Comparison of ENCODE assay signal across 1 cellular context in genomic region chr14:23379331-23380196, GRCh38.
TF ChIP-seq lines count a peak whose summit lies in the region.

No MANE protein-coding gene starts in this region.

TF ChIP-seq in HepG2, 621 proteins besides CTCF, POLR2A, EP300 and RAD21 (continued from another document and continues in another):
- TF ChIP-seq, protein P1, sequence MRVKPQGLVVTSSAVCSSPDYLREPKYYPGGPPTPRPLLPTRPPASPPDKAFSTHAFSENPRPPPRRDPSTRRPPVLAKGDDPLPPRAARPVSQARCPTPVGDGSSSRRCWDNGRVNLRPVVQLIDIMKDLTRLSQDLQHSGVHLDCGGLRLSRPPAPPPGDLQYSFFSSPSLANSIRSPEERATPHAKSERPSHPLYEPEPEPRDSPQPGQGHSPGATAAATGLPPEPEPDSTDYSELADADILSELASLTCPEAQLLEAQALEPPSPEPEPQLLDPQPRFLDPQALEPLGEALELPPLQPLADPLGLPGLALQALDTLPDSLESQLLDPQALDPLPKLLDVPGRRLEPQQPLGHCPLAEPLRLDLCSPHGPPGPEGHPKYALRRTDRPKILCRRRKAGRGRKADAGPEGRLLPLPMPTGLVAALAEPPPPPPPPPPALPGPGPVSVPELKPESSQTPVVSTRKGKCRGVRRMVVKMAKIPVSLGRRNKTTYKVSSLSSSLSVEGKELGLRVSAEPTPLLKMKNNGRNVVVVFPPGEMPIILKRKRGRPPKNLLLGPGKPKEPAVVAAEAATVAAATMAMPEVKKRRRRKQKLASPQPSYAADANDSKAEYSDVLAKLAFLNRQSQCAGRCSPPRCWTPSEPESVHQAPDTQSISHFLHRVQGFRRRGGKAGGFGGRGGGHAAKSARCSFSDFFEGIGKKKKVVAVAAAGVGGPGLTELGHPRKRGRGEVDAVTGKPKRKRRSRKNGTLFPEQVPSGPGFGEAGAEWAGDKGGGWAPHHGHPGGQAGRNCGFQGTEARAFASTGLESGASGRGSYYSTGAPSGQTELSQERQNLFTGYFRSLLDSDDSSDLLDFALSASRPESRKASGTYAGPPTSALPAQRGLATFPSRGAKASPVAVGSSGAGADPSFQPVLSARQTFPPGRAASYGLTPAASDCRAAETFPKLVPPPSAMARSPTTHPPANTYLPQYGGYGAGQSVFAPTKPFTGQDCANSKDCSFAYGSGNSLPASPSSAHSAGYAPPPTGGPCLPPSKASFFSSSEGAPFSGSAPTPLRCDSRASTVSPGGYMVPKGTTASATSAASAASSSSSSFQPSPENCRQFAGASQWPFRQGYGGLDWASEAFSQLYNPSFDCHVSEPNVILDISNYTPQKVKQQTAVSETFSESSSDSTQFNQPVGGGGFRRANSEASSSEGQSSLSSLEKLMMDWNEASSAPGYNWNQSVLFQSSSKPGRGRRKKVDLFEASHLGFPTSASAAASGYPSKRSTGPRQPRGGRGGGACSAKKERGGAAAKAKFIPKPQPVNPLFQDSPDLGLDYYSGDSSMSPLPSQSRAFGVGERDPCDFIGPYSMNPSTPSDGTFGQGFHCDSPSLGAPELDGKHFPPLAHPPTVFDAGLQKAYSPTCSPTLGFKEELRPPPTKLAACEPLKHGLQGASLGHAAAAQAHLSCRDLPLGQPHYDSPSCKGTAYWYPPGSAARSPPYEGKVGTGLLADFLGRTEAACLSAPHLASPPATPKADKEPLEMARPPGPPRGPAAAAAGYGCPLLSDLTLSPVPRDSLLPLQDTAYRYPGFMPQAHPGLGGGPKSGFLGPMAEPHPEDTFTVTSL (CRISPR knock-in tag; IDR thresholded peaks at IDR 0.05; ENCODE audit: borderline replicate concordance), result no peak
- TF ChIP-seq MTA1 (CRISPR knock-in tag; IDR thresholded peaks at IDR 0.05; ENCODE audit: borderline replicate concordance), result no peak
- no peak for TF ChIP-seq MED1 (CRISPR knock-in tag; IDR thresholded peaks at IDR 0.05)
- TF ChIP-seq, protein P2, sequence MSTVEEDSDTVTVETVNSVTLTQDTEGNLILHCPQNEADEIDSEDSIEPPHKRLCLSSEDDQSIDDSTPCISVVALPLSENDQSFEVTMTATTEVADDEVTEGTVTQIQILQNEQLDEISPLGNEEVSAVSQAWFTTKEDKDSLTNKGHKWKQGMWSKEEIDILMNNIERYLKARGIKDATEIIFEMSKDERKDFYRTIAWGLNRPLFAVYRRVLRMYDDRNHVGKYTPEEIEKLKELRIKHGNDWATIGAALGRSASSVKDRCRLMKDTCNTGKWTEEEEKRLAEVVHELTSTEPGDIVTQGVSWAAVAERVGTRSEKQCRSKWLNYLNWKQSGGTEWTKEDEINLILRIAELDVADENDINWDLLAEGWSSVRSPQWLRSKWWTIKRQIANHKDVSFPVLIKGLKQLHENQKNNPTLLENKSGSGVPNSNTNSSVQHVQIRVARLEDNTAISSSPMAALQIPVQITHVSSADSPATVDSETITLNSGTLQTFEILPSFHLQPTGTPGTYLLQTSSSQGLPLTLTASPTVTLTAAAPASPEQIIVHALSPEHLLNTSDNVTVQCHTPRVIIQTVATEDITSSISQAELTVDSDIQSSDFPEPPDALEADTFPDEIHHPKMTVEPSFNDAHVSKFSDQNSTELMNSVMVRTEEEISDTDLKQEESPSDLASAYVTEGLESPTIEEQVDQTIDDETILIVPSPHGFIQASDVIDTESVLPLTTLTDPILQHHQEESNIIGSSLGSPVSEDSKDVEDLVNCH (CRISPR knock-in tag; IDR thresholded peaks at IDR 0.05), result no peak
- no peak for TF ChIP-seq AGO2 (optimal IDR thresholded peaks at IDR 0.05; ENCODE audit: low read depth, low read length)
- TF ChIP-seq ZNF672 (CRISPR knock-in tag; IDR thresholded peaks at IDR 0.05), result no peak
- TF ChIP-seq ZNF75D (CRISPR knock-in tag; IDR thresholded peaks at IDR 0.05; ENCODE audit: borderline replicate concordance), result no peak
- TF ChIP-seq FOXO1 (CRISPR knock-in tag; IDR thresholded peaks at IDR 0.05), result peak; percentile 58; the same call in 1 of the 2 replicates
- peak; percentile 37; the same call in 1 of the 2 replicates for TF ChIP-seq MXD3 (CRISPR knock-in tag; IDR thresholded peaks at IDR 0.05)
- TF ChIP-seq MED8 (CRISPR knock-in tag; IDR thresholded peaks at IDR 0.05; ENCODE audit: insufficient replicate concordance), result no peak
- no peak for TF ChIP-seq PCBP1 (IDR thresholded peaks at IDR 0.05; ENCODE audit: borderline replicate concordance, low read depth, low read length)
- 0 out of 2 replicates have a peak, but pooled peaks have one; percentile 64 for TF ChIP-seq BCL3 (CRISPR knock-in tag; IDR thresholded peaks at IDR 0.05)
- TF ChIP-seq PAX8 (CRISPR knock-in tag; IDR thresholded peaks at IDR 0.05; ENCODE audit: borderline replicate concordance), result 0 out of 2 replicates have a peak, but pooled peaks have one; percentile 73
- TF ChIP-seq ZNF138 (CRISPR knock-in tag; IDR thresholded peaks at IDR 0.05; ENCODE audit: low read depth), result no peak
- TF ChIP-seq RORA (CRISPR knock-in tag; IDR thresholded peaks at IDR 0.05), result no peak
- no peak for TF ChIP-seq ZKSCAN1 (IDR thresholded peaks at IDR 0.05; ENCODE audit: low read length)
- TF ChIP-seq ZNF205 (CRISPR knock-in tag; IDR thresholded peaks at IDR 0.05), result peak; percentile 75; the same call in 1 of the 2 replicates
- 0 out of 2 replicates have a peak, but pooled peaks have one; percentile 24 for TF ChIP-seq KDM1A (CRISPR knock-in tag; IDR thresholded peaks at IDR 0.05)
- TF ChIP-seq TFDP2 (CRISPR knock-in tag; IDR thresholded peaks at IDR 0.05), result 0 out of 2 replicates have a peak, but pooled peaks have one; percentile 28
- no peak for TF ChIP-seq TMF1 (CRISPR knock-in tag; IDR thresholded peaks at IDR 0.05; ENCODE audit: low read depth)
- TF ChIP-seq FOXA3 (CRISPR knock-in tag; IDR thresholded peaks at IDR 0.05), result peak; percentile 57
- peak; percentile 63; the same call in 1 of the 2 replicates for TF ChIP-seq CBX5 (CRISPR knock-in tag; IDR thresholded peaks at IDR 0.05; ENCODE audit: borderline replicate concordance)
- no peak for TF ChIP-seq SP140L (CRISPR knock-in tag; IDR thresholded peaks at IDR 0.05; ENCODE audit: borderline replicate concordance)
- TF ChIP-seq KAT8 (CRISPR knock-in tag; IDR thresholded peaks at IDR 0.05), result no peak
- TF ChIP-seq ZFP91 (CRISPR knock-in tag; IDR thresholded peaks at IDR 0.05; ENCODE audit: borderline replicate concordance), result no peak; the same call in none of the 2 replicates
- TF ChIP-seq SALL1 (CRISPR knock-in tag; IDR thresholded peaks at IDR 0.05), result peak; percentile 86
- TF ChIP-seq HINFP (CRISPR knock-in tag; IDR thresholded peaks at IDR 0.05; ENCODE audit: low read depth), result peak; percentile 79; the same call in 1 of the 2 replicates
- no peak for TF ChIP-seq GZF1 (CRISPR knock-in tag; IDR thresholded peaks at IDR 0.05)
- no peak for TF ChIP-seq ZNF343 (CRISPR knock-in tag; IDR thresholded peaks at IDR 0.05)
- no peak for TF ChIP-seq AGO1 (IDR thresholded peaks at IDR 0.05; ENCODE audit: low read depth, low read length, poor library complexity, severe bottlenecking)
- TF ChIP-seq ZNF207 (IDR thresholded peaks at IDR 0.05; ENCODE audit: borderline replicate concordance), result no peak
- TF ChIP-seq, protein P3, sequence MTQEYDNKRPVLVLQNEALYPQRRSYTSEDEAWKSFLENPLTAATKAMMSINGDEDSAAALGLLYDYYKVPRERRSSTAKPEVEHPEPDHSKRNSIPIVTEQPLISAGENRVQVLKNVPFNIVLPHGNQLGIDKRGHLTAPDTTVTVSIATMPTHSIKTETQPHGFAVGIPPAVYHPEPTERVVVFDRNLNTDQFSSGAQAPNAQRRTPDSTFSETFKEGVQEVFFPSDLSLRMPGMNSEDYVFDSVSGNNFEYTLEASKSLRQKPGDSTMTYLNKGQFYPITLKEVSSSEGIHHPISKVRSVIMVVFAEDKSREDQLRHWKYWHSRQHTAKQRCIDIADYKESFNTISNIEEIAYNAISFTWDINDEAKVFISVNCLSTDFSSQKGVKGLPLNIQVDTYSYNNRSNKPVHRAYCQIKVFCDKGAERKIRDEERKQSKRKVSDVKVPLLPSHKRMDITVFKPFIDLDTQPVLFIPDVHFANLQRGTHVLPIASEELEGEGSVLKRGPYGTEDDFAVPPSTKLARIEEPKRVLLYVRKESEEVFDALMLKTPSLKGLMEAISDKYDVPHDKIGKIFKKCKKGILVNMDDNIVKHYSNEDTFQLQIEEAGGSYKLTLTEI (CRISPR knock-in tag; conservative IDR thresholded peaks at IDR 0.05), result no peak
- TF ChIP-seq ZNF841 (CRISPR knock-in tag; IDR thresholded peaks at IDR 0.05; ENCODE audit: borderline replicate concordance), result no peak
- TF ChIP-seq MAX (IDR thresholded peaks at IDR 0.05), result peak; percentile 56; the same call in 1 of the 2 replicates
- TF ChIP-seq CREB1 (IDR thresholded peaks at IDR 0.05), result no peak
- no peak for TF ChIP-seq CREB1 (CRISPR knock-in tag; IDR thresholded peaks at IDR 0.05)
- TF ChIP-seq E2F5 (CRISPR knock-in tag; conservative IDR thresholded peaks at IDR 0.05), result no peak
- TF ChIP-seq RFX5 (IDR thresholded peaks at IDR 0.05; ENCODE audit: low read depth, low read length), result no peak
- TF ChIP-seq ZC3H4 (CRISPR knock-in tag; IDR thresholded peaks at IDR 0.05; ENCODE audit: borderline replicate concordance), result no peak
- no peak for TF ChIP-seq ATAD3A (CRISPR knock-in tag; IDR thresholded peaks at IDR 0.05)
- TF ChIP-seq ZXDC (CRISPR knock-in tag; IDR thresholded peaks at IDR 0.05), result no peak
- peak; percentile 38 for TF ChIP-seq CBX1 (IDR thresholded peaks at IDR 0.05; ENCODE audit: low read depth)
- TF ChIP-seq YEATS2 (CRISPR knock-in tag; IDR thresholded peaks at IDR 0.05; ENCODE audit: borderline replicate concordance), result peak; percentile 73
